In genomic region chr21:46220847-46221246, GRCh38 we compare ENCODE assay signal across 25 cellular contexts.
"Had no signal": no experiment of that assay in that cellular context is flagged by ENCODE, and none has a peak within 500 bp of the region (broad histone marks: within the 10 kb centered on the region; RNA-seq: fewer than 3 reads in every experiment).

No MANE protein-coding gene starts in this region.

- H3K9ac ChIP-seq: SK-N-SH had no signal

- H3K27ac ChIP-seq: SJCRH30, WERI-Rb-1 had no signal

- H3K27ac Mint-ChIP-seq: activated CD4-positive, alpha-beta memory T cell treated with anti-CD3 and anti-CD28 coated beads, Interleukin-2, amount 10 ng/mL, durations not matched to agents 7 days and 5 days; activated CD4-positive, alpha-beta T cell treated with anti-CD3 and anti-CD28 coated beads for 36 hours; activated naive CD4-positive, alpha-beta T cell treated with anti-CD3 and anti-CD28 coated beads for 36 hours; activated naive CD8-positive, alpha-beta T cell; activated T-helper 17 cell treated with anti-CD3 and anti-CD28 coated beads, Interleukin-2, amount 50 U/mL, for 72 hours had no signal

- FAIRE-seq: astrocyte, K562 had no signal

- H3K4me1 ChIP-seq: SJCRH30 had no signal

- H3K27me3 Mint-ChIP-seq: activated CD4-positive, alpha-beta memory T cell treated with anti-CD3 and anti-CD28 coated beads, Interleukin-2, amount 10 ng/mL, durations not matched to agents 7 days and 5 days; activated CD4-positive, alpha-beta T cell treated with anti-CD3 and anti-CD28 coated beads for 36 hours; activated naive CD8-positive, alpha-beta T cell; activated T-helper 17 cell treated with anti-CD3 and anti-CD28 coated beads, Interleukin-2, amount 50 U/mL, for 72 hours; brain had no signal

- ATAC-seq: activated CD4-positive, alpha-beta T cell treated with anti-CD3 and anti-CD28 coated beads for 36 hours; activated T-helper 17 cell treated with anti-CD3 and anti-CD28 coated beads, Interleukin-2, amount 50 U/mL, for 72 hours; K562 had no signal

- H3K4me3 Mint-ChIP-seq: activated CD4-positive, alpha-beta memory T cell treated with anti-CD3 and anti-CD28 coated beads, Interleukin-2, amount 10 ng/mL, durations not matched to agents 7 days and 5 days; activated CD4-positive, alpha-beta T cell treated with anti-CD3 and anti-CD28 coated beads for 36 hours; activated naive CD4-positive, alpha-beta T cell treated with anti-CD3 and anti-CD28 coated beads for 36 hours; activated naive CD8-positive, alpha-beta T cell; activated T-helper 17 cell treated with anti-CD3 and anti-CD28 coated beads, Interleukin-2, amount 50 U/mL, for 72 hours had no signal

- H3K9me3 ChIP-seq: SJCRH30, SK-N-SH had no signal

- H3K9me3 Mint-ChIP-seq: activated CD4-positive, alpha-beta memory T cell treated with anti-CD3 and anti-CD28 coated beads, Interleukin-2, amount 10 ng/mL, durations not matched to agents 7 days and 5 days; activated naive CD4-positive, alpha-beta T cell treated with anti-CD3 and anti-CD28 coated beads for 36 hours; activated T-helper 17 cell treated with anti-CD3 and anti-CD28 coated beads, Interleukin-2, amount 50 U/mL, for 72 hours had no signal

- H3K4me3 ChIP-seq: K562, SJCRH30 had no signal

- DNase-seq: activated CD4-positive, alpha-beta memory T cell treated with anti-CD3 and anti-CD28 coated beads, Interleukin-2, amount 10 ng/mL, durations not matched to agents 7 days and 5 days; activated CD4-positive, alpha-beta T cell treated with anti-CD3 and anti-CD28 coated beads for 36 hours; activated CD4-positive, alpha-beta T cell treated with anti-CD3 and anti-CD28 coated beads, Interleukin-2, amount 50 U/mL, for 1 hour; activated gamma-delta T cell; activated naive CD4-positive, alpha-beta T cell treated with anti-CD3 and anti-CD28 coated beads for 36 hours; activated T-cell treated with anti-CD3 and anti-CD28 coated beads for 4 hours; activated T-cell treated with anti-CD3 and anti-CD28 coated beads, Interleukin-2, amount 50 U/mL, for 48 hours; amygdala; Kasumi-1; NCI-H1048; NCI-H146; NCI-H187 treated with DMSO at 0.1 percent for 48 hours; NCI-H2081 treated with DMSO at 0.1 percent for 48 hours; NCI-H2227 treated with DMSO at 0.1 percent for 48 hours; NCI-H526; NCI-H82; SJCRH30; SK-N-SH; T-helper 1 cell; WERI-Rb-1 had no signal
